Comparison of ENCODE assay signal across 1 cellular context in genomic region chr20:5127204-5127858, GRCh38.
TF ChIP-seq lines count a peak whose summit lies in the region.

No MANE protein-coding gene starts in this region.

TF ChIP-seq in GM12878, 131 proteins besides CTCF, POLR2A, EP300 and RAD21 (continued from another document and continues in another):
- TF ChIP-seq ZBTB40 (IDR thresholded peaks at IDR 0.05; ENCODE audit: borderline replicate concordance) (no peak), MYC (IDR thresholded peaks at IDR 0.05; ENCODE audit: insufficient read depth, insufficient read length, insufficient replicate concordance, low read length, severe bottlenecking) (peak; percentile 0), PML (IDR thresholded peaks at IDR 0.05; ENCODE audit: low read length) (no peak), E4F1 (IDR thresholded peaks at IDR 0.05; ENCODE audit: borderline replicate concordance, partially characterized antibody) (no peak), JUNB (IDR thresholded peaks at IDR 0.05) (no peak), TBL1XR1 (IDR thresholded peaks at IDR 0.05; ENCODE audit: low read depth, low read length) (no peak), SIX5 (IDR thresholded peaks at IDR 0.05; ENCODE audit: low read depth, low read length, severe bottlenecking) (peak; percentile 11), TARDBP (IDR thresholded peaks at IDR 0.05; ENCODE audit: borderline replicate concordance) (no peak), DPF2 (IDR thresholded peaks at IDR 0.05) (peak; percentile 86; the same call in 1 of the 2 replicates), CHD1 (IDR thresholded peaks at IDR 0.05; ENCODE audit: low read depth, low read length) (no peak), SUZ12 (IDR thresholded peaks at IDR 0.05; ENCODE audit: unreplicated experiment) (no peak), NKRF (conservative IDR thresholded peaks at IDR 0.05) (no peak; the same call in 1 of the 2 replicates), MEF2B (IDR thresholded peaks at IDR 0.05; ENCODE audit: partially characterized antibody, poor library complexity, severe bottlenecking) (no peak), ZNF592 (IDR thresholded peaks at IDR 0.05) (no peak), SREBF1 (IDR thresholded peaks at IDR 0.05; ENCODE audit: low read length) (no peak), NR2F1 (conservative IDR thresholded peaks at IDR 0.05) (no peak), USF2 (IDR thresholded peaks at IDR 0.05; ENCODE audit: borderline replicate concordance, low read depth, low read length) (no peak), SMARCA5 (IDR thresholded peaks at IDR 0.05) (no peak; the same call in 1 of the 2 replicates), HCFC1 (IDR thresholded peaks at IDR 0.05; ENCODE audit: low read length) (no peak; the same call in 1 of the 2 replicates), KAT2A (conservative IDR thresholded peaks at IDR 0.05; ENCODE audit: control insufficient read depth, low read depth, low read length) (no peak), NFIC (IDR thresholded peaks at IDR 0.05; ENCODE audit: low read depth, low read length) (no peak), ZBTB4 (CRISPR knock-in tag; IDR thresholded peaks at IDR 0.05) (no peak), NFXL1 (IDR thresholded peaks at IDR 0.05; ENCODE audit: borderline replicate concordance) (no peak), MXI1 (IDR thresholded peaks at IDR 0.05; ENCODE audit: low read depth, low read length) (no peak), BCL11A (IDR thresholded peaks at IDR 0.05; ENCODE audit: low read depth, low read length) (no peak), EZH2 (IDR thresholded peaks at IDR 0.05; ENCODE audit: borderline replicate concordance, control insufficient read depth, low read depth, low read length) (no peak), ZBED1 (IDR thresholded peaks at IDR 0.05; ENCODE audit: borderline replicate concordance) (no peak), IKZF2 (IDR thresholded peaks at IDR 0.05) (peak; percentile 8 to 37; a peak in 1 of 4 replicates), ELK1 (IDR thresholded peaks at IDR 0.05; ENCODE audit: low read depth, low read length) (0 out of 2 replicates have a peak, but pooled peaks have one; percentile 46), ESRRA (IDR thresholded peaks at IDR 0.05; ENCODE audit: low read length) (no peak), E2F4 (IDR thresholded peaks at IDR 0.05; ENCODE audit: low read depth, low read length) (no peak)
